Comparison of ENCODE assay signal across 16 cellular contexts in the genomic region with DNA sequence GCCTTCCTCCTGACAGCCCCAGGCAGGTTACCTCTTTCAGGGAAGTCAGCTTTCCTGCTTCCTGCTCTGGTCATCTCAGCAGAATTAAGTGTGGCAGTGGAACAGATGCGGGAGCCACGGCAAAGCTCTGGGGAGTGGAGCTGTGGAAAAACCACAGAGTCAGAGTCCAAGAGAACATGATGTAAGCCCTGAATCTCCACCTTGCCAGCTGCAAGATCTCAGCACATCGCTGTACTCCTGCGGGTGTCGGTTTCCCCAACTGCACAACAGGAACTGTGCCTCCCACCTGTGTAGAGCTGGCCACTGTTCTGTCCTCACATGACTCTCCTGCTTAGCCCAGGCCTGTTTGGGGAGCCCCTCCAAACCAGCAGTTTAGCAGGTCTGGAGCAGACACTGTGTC.
"Had no signal": no experiment of that assay in that cellular context is flagged by ENCODE, and none has a peak within 500 bp of the region (broad histone marks: within the 10 kb centered on the region; RNA-seq: fewer than 3 reads in every experiment).

No MANE protein-coding gene starts in this region.

- H3K27me3 ChIP-seq: ovary had no signal

- H3K27ac ChIP-seq: cardiac muscle cell, ovary, transverse colon had no signal

- H3K9me3 ChIP-seq: ovary, transverse colon had no signal

- H3K36me3 ChIP-seq: cardiac muscle cell, ovary, transverse colon had no signal

- ATAC-seq: activated CD8-positive, alpha-beta T cell treated with anti-CD3 and anti-CD28 coated beads for 36 hours; activated naive CD4-positive, alpha-beta T cell treated with anti-CD3 and anti-CD28 coated beads, Interleukin-2, amount 50 U/mL, for 72 hours; activated T-cell treated with anti-CD3 and anti-CD28 coated beads, Interleukin-2, amount 50 U/mL, for 4 hours; esophagus mucosa had no signal

- H3K4me3 ChIP-seq: cardiac muscle cell, ovary, transverse colon had no signal

- DNase-seq: activated B cell treated with CpG ODN at 0.5 μM for 24 hours; activated CD4-positive, alpha-beta T cell treated with anti-CD3 and anti-CD28 coated beads for 48 hours; activated CD8-positive, alpha-beta T cell treated with anti-CD3 and anti-CD28 coated beads for 36 hours; activated gamma-delta T cell; activated T-cell treated with anti-CD3 and anti-CD28 coated beads, Interleukin-2, amount 50 U/mL, for 4 hours; foreskin fibroblast; mammary epithelial cell; ovary; stimulated activated CD4-positive, alpha-beta T cell treated with anti-CD3 and anti-CD28 coated beads, Interleukin-15, amount 100 ng/mL, for 24 hours; stimulated activated CD4-positive, alpha-beta T cell treated with anti-CD3 and anti-CD28 coated beads, Interleukin-4, amount 100 ng/mL, for 24 hours; stimulated activated naive CD4-positive, alpha-beta T cell; substantia nigra; transverse colon had no signal

- H3K4me1 ChIP-seq: transverse colon had no signal
